26 cellular contexts compared by ENCODE assay signal in the genomic region with DNA sequence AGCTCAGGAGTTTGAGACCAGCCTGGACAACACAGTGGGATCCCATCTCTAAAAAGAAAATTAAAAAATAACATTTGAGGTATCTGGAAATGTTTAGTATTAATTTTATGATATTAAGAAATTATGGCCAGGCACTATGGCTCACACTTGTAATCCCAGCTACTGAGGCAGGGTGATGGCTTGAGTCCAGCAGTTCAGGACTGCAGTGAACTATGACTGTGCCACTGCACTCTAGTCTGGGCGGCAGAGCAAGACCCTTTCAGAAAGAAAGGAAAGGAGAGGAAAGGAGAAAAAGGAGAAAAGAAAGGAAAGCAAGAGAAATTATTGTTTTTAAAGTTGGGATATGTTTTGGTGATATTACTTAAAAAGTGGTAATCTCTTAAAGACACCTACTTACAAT. TPM values are rescaled to one million over a fixed set of nuclear protein-coding genes. Genes with fewer than 3 reads are reported as not detected.
"Had no signal": no experiment of that assay in that cellular context is flagged by ENCODE, and none has a peak within 500 bp of the region (broad histone marks: within the 10 kb centered on the region; RNA-seq: fewer than 3 reads in every experiment).

No MANE protein-coding gene starts in this region.

- DNase-seq: colonic mucosa; cortex of kidney; dermis blood vessel endothelial cell; effector CD4-positive, alpha-beta T cell; effector CD8-positive, alpha-beta T cell; effector memory CD4-positive, alpha-beta T cell; effector memory CD8-positive, alpha-beta T cell; endodermal cell; esophagus squamous epithelium; foreskin keratinocyte; foreskin melanocyte; gastrocnemius medialis; glutamatergic neuron; head of caudate nucleus; heart left ventricle; heart right ventricle had no signal

- H3K27me3 ChIP-seq: colonic mucosa, esophagus muscularis mucosa, esophagus squamous epithelium, foreskin keratinocyte, gastrocnemius medialis, gastroesophageal sphincter, heart left ventricle, heart right ventricle had no signal

- H3K9me3 Mint-ChIP-seq: dendritic cell treated with granulocyte-macrophage colony-stimulating factor and Interleukin-4, amounts not matched to agents 40 ng/mL and 50 ng/mL, for 4 days; effector memory CD8-positive, alpha-beta T cell; endodermal cell had no signal

- H3K4me3 Mint-ChIP-seq: dendritic cell treated with granulocyte-macrophage colony-stimulating factor and Interleukin-4, amounts not matched to agents 40 ng/mL and 50 ng/mL, for 4 days; effector memory CD8-positive, alpha-beta T cell; endodermal cell had no signal

- H3K4me1 ChIP-seq: colonic mucosa had no signal

- H3K27ac Mint-ChIP-seq: dendritic cell treated with granulocyte-macrophage colony-stimulating factor and Interleukin-4, amounts not matched to agents 40 ng/mL and 50 ng/mL, for 4 days; effector memory CD8-positive, alpha-beta T cell; endodermal cell had no signal

- H3K4me3 ChIP-seq: colonic mucosa, coronary artery, esophagus muscularis mucosa, esophagus squamous epithelium, gastrocnemius medialis, gastroesophageal sphincter, heart left ventricle, heart right ventricle had no signal

- ATAC-seq: effector memory CD8-positive, alpha-beta T cell; esophagus mucosa; foreskin keratinocyte; gastrocnemius medialis; gastroesophageal sphincter; heart left ventricle; heart right ventricle had no signal

- H3K36me3 ChIP-seq: colonic mucosa, esophagus muscularis mucosa, esophagus squamous epithelium, gastrocnemius medialis, gastroesophageal sphincter, heart left ventricle, heart right ventricle had no signal

- H3K27ac ChIP-seq: colonic mucosa, coronary artery, epithelial cell of prostate, esophagus muscularis mucosa, esophagus squamous epithelium, foreskin keratinocyte, gastrocnemius medialis, gastroesophageal sphincter, heart left ventricle, heart right ventricle had no signal

- H3K9me3 ChIP-seq: colonic mucosa, esophagus muscularis mucosa, esophagus squamous epithelium, gastrocnemius medialis, gastroesophageal sphincter, heart left ventricle, heart right ventricle had no signal

RNA-seq across cellular contexts. Expression of a gene that starts 2.6 kb away (rescaled TPM):
- total RNA-seq: dermis microvascular lymphatic vessel endothelial cell, endothelial cell of umbilical vein, epithelial cell of proximal tubule, esophagus mucosa, fibroblast of lung had no signal
- polyA plus RNA-seq: endothelial cell of umbilical vein, foreskin keratinocyte had no signal
